In the genomic region with DNA sequence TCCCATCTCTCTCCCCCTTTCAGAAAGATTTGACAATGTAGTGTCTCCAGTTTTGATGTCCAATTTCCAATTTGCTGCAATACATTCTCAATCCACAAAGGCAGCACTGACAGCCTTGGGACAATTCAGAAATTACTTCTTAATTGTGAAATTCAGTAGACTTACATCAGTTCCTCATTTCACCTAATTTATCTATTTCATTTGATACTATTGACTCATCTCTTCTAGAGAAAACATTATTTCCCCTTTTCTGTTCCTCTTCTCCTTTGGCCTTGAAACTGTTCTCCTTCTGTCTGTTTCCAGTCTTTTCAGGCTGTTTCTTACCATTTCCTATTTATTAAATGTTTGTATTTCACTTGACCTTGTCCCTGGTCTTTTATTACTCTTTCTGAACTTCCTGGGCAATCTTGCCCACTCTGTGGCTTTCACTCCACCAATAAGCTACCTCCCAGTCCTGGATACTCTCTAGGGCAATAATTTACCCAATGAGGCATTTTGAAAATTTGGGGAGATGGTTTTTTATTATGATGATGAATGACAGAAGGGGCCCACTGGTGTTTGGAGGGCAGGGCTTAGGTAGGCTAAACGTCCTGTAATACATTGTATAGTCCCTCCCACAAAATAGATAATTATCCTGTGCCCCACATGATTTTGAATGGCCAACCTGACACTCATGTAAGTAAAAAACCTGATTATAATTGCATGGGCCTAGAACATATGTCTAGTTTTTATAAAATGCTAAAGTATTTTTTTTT, we compare ENCODE assay signal across 1 cellular context.
TF ChIP-seq lines count a peak whose summit lies in the region.

No MANE protein-coding gene starts in this region.

TF ChIP-seq in GM12878, 131 proteins besides CTCF, POLR2A, EP300 and RAD21 (continued from another document):
- TF ChIP-seq, protein P1, sequence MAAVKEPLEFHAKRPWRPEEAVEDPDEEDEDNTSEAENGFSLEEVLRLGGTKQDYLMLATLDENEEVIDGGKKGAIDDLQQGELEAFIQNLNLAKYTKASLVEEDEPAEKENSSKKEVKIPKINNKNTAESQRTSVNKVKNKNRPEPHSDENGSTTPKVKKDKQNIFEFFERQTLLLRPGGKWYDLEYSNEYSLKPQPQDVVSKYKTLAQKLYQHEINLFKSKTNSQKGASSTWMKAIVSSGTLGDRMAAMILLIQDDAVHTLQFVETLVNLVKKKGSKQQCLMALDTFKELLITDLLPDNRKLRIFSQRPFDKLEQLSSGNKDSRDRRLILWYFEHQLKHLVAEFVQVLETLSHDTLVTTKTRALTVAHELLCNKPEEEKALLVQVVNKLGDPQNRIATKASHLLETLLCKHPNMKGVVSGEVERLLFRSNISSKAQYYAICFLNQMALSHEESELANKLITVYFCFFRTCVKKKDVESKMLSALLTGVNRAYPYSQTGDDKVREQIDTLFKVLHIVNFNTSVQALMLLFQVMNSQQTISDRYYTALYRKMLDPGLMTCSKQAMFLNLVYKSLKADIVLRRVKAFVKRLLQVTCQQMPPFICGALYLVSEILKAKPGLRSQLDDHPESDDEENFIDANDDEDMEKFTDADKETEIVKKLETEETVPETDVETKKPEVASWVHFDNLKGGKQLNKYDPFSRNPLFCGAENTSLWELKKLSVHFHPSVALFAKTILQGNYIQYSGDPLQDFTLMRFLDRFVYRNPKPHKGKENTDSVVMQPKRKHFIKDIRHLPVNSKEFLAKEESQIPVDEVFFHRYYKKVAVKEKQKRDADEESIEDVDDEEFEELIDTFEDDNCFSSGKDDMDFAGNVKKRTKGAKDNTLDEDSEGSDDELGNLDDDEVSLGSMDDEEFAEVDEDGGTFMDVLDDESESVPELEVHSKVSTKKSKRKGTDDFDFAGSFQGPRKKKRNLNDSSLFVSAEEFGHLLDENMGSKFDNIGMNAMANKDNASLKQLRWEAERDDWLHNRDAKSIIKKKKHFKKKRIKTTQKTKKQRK (IDR thresholded peaks at IDR 0.05; ENCODE audit: low read depth, low read length) = no peak
- no peak for TF ChIP-seq RAD51 (IDR thresholded peaks at IDR 0.05)
- no peak; the same call in 1 of the 2 replicates for TF ChIP-seq CHD2 (IDR thresholded peaks at IDR 0.05; ENCODE audit: borderline replicate concordance, low read depth, low read length)
- no peak for TF ChIP-seq NFXL1 (IDR thresholded peaks at IDR 0.05; ENCODE audit: borderline replicate concordance)
- TF ChIP-seq NFIC (IDR thresholded peaks at IDR 0.05; ENCODE audit: low read depth, low read length) = peak; percentile 88
- no peak for TF ChIP-seq LARP7 (IDR thresholded peaks at IDR 0.05)
- no peak for TF ChIP-seq TARDBP (IDR thresholded peaks at IDR 0.05; ENCODE audit: borderline replicate concordance)
- TF ChIP-seq BCL11A (IDR thresholded peaks at IDR 0.05; ENCODE audit: low read depth, low read length) = peak; percentile 81
- no peak for TF ChIP-seq POU2F2 (IDR thresholded peaks at IDR 0.05; ENCODE audit: borderline replicate concordance, low read depth, low read length)
- TF ChIP-seq ZNF24 (IDR thresholded peaks at IDR 0.05) = peak; percentile 76
- peak; percentile 72; the same call in 1 of the 2 replicates for TF ChIP-seq NBN (IDR thresholded peaks at IDR 0.05)
- TF ChIP-seq USF1 (IDR thresholded peaks at IDR 0.05; ENCODE audit: borderline replicate concordance, extremely low read length, insufficient read depth, low read depth, low read length) = no peak
- TF ChIP-seq ZNF384 (IDR thresholded peaks at IDR 0.05; ENCODE audit: borderline replicate concordance, low read depth, low read length) = no peak
- 0 out of 2 replicates have a peak, but pooled peaks have one; percentile 58 for TF ChIP-seq ZNF217 (IDR thresholded peaks at IDR 0.05)
- TF ChIP-seq IRF4 (IDR thresholded peaks at IDR 0.05; ENCODE audit: low read depth, low read length) = peak; percentile 41; the same call in 1 of the 2 replicates
- TF ChIP-seq FOXM1 (IDR thresholded peaks at IDR 0.05; ENCODE audit: low read depth, low read length) = 0 out of 2 replicates have a peak, but pooled peaks have one; percentile 33
- TF ChIP-seq ESRRA (IDR thresholded peaks at IDR 0.05; ENCODE audit: low read length) = peak; percentile 23; the same call in 1 of the 2 replicates
- peak; percentile 93 for TF ChIP-seq ATF7 (IDR thresholded peaks at IDR 0.05; ENCODE audit: low read depth)
- TF ChIP-seq BMI1 (IDR thresholded peaks at IDR 0.05; ENCODE audit: borderline replicate concordance) = peak; percentile 91
- no peak for TF ChIP-seq KAT2A (conservative IDR thresholded peaks at IDR 0.05; ENCODE audit: control insufficient read depth, low read depth, low read length)
- TF ChIP-seq PAX8 (IDR thresholded peaks at IDR 0.05) = no peak
- TF ChIP-seq TAF1 (IDR thresholded peaks at IDR 0.05; ENCODE audit: borderline replicate concordance, low read depth, low read length) = no peak
- peak; percentile 94; the same call in 1 of the 2 replicates for TF ChIP-seq BACH1 (IDR thresholded peaks at IDR 0.05; ENCODE audit: borderline replicate concordance)
- peak; percentile 78 for TF ChIP-seq IKZF1 (conservative IDR thresholded peaks at IDR 0.05)
- peak; percentile 50 for TF ChIP-seq CREM (IDR thresholded peaks at IDR 0.05; ENCODE audit: low read depth)
- TF ChIP-seq, protein P2, sequence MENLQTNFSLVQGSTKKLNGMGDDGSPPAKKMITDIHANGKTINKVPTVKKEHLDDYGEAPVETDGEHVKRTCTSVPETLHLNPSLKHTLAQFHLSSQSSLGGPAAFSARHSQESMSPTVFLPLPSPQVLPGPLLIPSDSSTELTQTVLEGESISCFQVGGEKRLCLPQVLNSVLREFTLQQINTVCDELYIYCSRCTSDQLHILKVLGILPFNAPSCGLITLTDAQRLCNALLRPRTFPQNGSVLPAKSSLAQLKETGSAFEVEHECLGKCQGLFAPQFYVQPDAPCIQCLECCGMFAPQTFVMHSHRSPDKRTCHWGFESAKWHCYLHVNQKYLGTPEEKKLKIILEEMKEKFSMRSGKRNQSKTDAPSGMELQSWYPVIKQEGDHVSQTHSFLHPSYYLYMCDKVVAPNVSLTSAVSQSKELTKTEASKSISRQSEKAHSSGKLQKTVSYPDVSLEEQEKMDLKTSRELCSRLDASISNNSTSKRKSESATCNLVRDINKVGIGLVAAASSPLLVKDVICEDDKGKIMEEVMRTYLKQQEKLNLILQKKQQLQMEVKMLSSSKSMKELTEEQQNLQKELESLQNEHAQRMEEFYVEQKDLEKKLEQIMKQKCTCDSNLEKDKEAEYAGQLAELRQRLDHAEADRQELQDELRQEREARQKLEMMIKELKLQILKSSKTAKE (IDR thresholded peaks at IDR 0.05; ENCODE audit: low read depth, poor library complexity, severe bottlenecking) = peak; percentile 68
- TF ChIP-seq, protein P3, sequence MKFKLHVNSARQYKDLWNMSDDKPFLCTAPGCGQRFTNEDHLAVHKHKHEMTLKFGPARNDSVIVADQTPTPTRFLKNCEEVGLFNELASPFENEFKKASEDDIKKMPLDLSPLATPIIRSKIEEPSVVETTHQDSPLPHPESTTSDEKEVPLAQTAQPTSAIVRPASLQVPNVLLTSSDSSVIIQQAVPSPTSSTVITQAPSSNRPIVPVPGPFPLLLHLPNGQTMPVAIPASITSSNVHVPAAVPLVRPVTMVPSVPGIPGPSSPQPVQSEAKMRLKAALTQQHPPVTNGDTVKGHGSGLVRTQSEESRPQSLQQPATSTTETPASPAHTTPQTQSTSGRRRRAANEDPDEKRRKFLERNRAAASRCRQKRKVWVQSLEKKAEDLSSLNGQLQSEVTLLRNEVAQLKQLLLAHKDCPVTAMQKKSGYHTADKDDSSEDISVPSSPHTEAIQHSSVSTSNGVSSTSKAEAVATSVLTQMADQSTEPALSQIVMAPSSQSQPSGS (IDR thresholded peaks at IDR 0.05; ENCODE audit: low read length) = peak; percentile 86
- TF ChIP-seq BRCA1 (IDR thresholded peaks at IDR 0.05; ENCODE audit: low read depth, low read length) = no peak
- peak; percentile 77 for TF ChIP-seq NR2F1 (conservative IDR thresholded peaks at IDR 0.05)
- TF ChIP-seq DPF2 (IDR thresholded peaks at IDR 0.05) = peak; percentile 99
- no peak for TF ChIP-seq CBFB (IDR thresholded peaks at IDR 0.05; ENCODE audit: low read depth)
- no peak for TF ChIP-seq ZBTB33 (IDR thresholded peaks at IDR 0.05)
- TF ChIP-seq MEF2B (IDR thresholded peaks at IDR 0.05; ENCODE audit: partially characterized antibody, poor library complexity, severe bottlenecking) = peak; percentile 34
- 0 out of 2 replicates have a peak, but pooled peaks have one; percentile 6 for TF ChIP-seq PAX5 (IDR thresholded peaks at IDR 0.05; ENCODE audit: borderline replicate concordance, low read depth, low read length)
- TF ChIP-seq NR2C2 (IDR thresholded peaks at IDR 0.05; ENCODE audit: borderline replicate concordance, control insufficient read depth, insufficient read length, low read depth) = no peak
- TF ChIP-seq MEF2A (IDR thresholded peaks at IDR 0.05; ENCODE audit: insufficient read depth, low read depth, low read length) = no peak
